In the genomic region with DNA sequence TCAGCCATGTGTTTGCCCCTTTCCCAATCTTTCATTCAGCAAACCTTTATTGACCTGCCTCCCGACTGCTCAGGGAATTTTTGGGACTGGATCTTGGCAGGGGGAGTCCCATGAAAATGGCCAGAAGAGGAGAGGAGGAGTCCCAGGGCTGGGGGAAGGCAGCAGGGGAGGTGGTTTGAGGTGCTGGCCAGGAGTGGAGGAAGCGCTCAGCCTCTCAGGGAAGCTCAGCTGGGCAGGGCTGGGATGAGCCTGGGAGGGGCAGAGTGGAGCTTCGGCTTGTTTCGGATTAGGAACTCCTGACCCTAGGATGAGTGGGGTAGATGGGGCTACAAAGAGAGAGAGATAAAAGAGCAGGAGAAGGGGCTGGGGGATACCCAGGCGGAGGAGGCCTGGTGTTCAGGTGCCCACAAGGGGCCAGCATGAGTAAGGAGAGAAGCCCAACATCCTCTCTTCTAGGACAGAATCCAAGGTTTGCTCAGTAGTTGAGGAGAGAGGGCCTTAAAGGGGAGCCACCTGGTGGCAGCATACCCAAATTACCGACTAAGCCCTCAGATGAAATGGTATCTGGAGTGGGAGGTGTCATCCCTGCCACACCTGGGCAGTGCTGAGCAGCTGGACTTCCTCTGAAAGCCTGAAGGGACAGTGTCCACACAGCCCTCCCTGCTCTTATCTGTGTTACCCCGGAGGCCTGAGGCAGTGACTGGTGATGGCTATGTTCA, we compare ENCODE assay signal across 8 cellular contexts.
DNase-seq lines count a peak whose midpoint lies in the region; ATAC-seq and TF ChIP-seq lines count a peak whose summit lies in the region.

No MANE protein-coding gene starts in this region.

- H3K36me3 ChIP-seq in adipocyte (ENCODE audit: control insufficient read depth, insufficient read depth, low read length, severe bottlenecking) (no peaks in the 10 kb centered on the region), liver (ENCODE audit: control insufficient read depth in 4 of 4, insufficient read depth in 3 of 4, low read depth in 1 of 4, low read length in 3 of 4) (no peaks in the 10 kb centered on the region)

- 76% methylated on average over 7 of the region's 7 CpGs for WGBS in liver

- H3K4me1 ChIP-seq in adipocyte (ENCODE audit: control insufficient read depth, insufficient read depth, low read length) = peaks cover 49% of the 10 kb centered on the region
- peaks cover 2 to 4% (median 3%) of the 10 kb centered on the region in 4 donors for H3K4me1 ChIP-seq in liver (ENCODE audit: control insufficient read depth in 4 of 4, insufficient read depth in 4 of 4, low read length in 3 of 4)

- no peak overlapping the region for H3K4me3 ChIP-seq in NB4 (ENCODE audit: low read depth, low read length)
- no peak overlapping the region for H3K4me3 ChIP-seq in adipocyte (ENCODE audit: low read length)
- no peak overlapping the region for H3K4me3 ChIP-seq in liver (ENCODE audit: low read depth in 1 of 3, low read length in 3 of 3)

- no peak for ATAC-seq in HG03175 (IDR thresholded peaks at IDR 0.05; ENCODE audit: unreplicated experiment)

- TF ChIP-seq CTCF in NB4 (IDR thresholded peaks at IDR 0.05; ENCODE audit: low read depth, low read length) = peak; percentile 57
- peak; percentile 56 for TF ChIP-seq CTCF in liver (IDR thresholded peaks at IDR 0.05; ENCODE audit: low read depth, low read length, missing input control)

- DNase-seq in stimulated activated CD4-positive, alpha-beta T cell treated with anti-CD3 and anti-CD28 coated beads, Interleukin-15, amount 100 ng/mL, for 24 hours = peak; percentile 44
- DNase-seq in stimulated activated CD4-positive, alpha-beta T cell treated with anti-CD3 and anti-CD28 coated beads, Interleukin-4, amount 100 ng/mL, for 4 hours = no peak
- peak; percentile 60 for DNase-seq in NB4 (ENCODE audit: low read depth)
- peak; percentile 64 for DNase-seq in adipocyte (ENCODE audit: low read depth)
- no peak for DNase-seq in T-helper 9 cell
- DNase-seq in foreskin melanocyte = no peak

- H3K9me3 ChIP-seq in adipocyte (ENCODE audit: control insufficient read depth, low read length) (no peaks in the 10 kb centered on the region), liver (ENCODE audit: control insufficient read depth in 4 of 4, low read length in 3 of 4) (no peaks in the 10 kb centered on the region)

- no peak overlapping the region for H3K27ac ChIP-seq in liver (ENCODE audit: low read depth in 1 of 2, low read length in 2 of 2)

- no peak for TF ChIP-seq POLR2A in NB4 (IDR thresholded peaks at IDR 0.05; ENCODE audit: extremely low read depth, insufficient read length)

- H3K9ac ChIP-seq in adipocyte (ENCODE audit: low read length) = no peak overlapping the region
- no peak overlapping the region for H3K9ac ChIP-seq in liver (ENCODE audit: low read depth in 1 of 2, low read length in 2 of 2)

- peaks cover 14% of the 10 kb centered on the region for H3K27me3 ChIP-seq in adipocyte (replicated peaks; ENCODE audit: control insufficient read depth, insufficient read depth, low read length)
- no peaks in the 10 kb centered on the region for H3K27me3 ChIP-seq in liver (ENCODE audit: control insufficient read depth in 4 of 4, insufficient read depth in 4 of 4, low read length in 3 of 4)

- TF ChIP-seq RAD21 in liver (IDR thresholded peaks at IDR 0.05) = peak; percentile 71 to 84

TF ChIP-seq in liver, 16 proteins besides CTCF, POLR2A, EP300 and RAD21:
- no peak for TF ChIP-seq EGR1 (IDR thresholded peaks at IDR 0.05; ENCODE audit: low read depth in 2 of 2)
- no peak for TF ChIP-seq FOXA1 (IDR thresholded peaks at IDR 0.05)
- TF ChIP-seq NR2F2 (IDR thresholded peaks at IDR 0.05) = no peak
- no peak for TF ChIP-seq YY1 (IDR thresholded peaks at IDR 0.05)
- no peak for TF ChIP-seq TAF1 (conservative IDR thresholded peaks at IDR 0.05)
- no peak for TF ChIP-seq JUND (IDR thresholded peaks at IDR 0.05)
- no peak for TF ChIP-seq FOXA2 (IDR thresholded peaks at IDR 0.05)
- TF ChIP-seq, protein P1, sequence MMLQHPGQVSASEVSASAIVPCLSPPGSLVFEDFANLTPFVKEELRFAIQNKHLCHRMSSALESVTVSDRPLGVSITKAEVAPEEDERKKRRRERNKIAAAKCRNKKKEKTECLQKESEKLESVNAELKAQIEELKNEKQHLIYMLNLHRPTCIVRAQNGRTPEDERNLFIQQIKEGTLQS (IDR thresholded peaks at IDR 0.05) = no peak
- TF ChIP-seq, protein P2, sequence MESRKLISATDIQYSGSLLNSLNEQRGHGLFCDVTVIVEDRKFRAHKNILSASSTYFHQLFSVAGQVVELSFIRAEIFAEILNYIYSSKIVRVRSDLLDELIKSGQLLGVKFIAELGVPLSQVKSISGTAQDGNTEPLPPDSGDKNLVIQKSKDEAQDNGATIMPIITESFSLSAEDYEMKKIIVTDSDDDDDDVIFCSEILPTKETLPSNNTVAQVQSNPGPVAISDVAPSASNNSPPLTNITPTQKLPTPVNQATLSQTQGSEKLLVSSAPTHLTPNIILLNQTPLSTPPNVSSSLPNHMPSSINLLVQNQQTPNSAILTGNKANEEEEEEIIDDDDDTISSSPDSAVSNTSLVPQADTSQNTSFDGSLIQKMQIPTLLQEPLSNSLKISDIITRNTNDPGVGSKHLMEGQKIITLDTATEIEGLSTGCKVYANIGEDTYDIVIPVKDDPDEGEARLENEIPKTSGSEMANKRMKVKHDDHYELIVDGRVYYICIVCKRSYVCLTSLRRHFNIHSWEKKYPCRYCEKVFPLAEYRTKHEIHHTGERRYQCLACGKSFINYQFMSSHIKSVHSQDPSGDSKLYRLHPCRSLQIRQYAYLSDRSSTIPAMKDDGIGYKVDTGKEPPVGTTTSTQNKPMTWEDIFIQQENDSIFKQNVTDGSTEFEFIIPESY (IDR thresholded peaks at IDR 0.05) = no peak
- TF ChIP-seq HNF4A (conservative IDR thresholded peaks at IDR 0.05) = no peak
- no peak for TF ChIP-seq HNF4G (IDR thresholded peaks at IDR 0.05)
- TF ChIP-seq, protein P3, sequence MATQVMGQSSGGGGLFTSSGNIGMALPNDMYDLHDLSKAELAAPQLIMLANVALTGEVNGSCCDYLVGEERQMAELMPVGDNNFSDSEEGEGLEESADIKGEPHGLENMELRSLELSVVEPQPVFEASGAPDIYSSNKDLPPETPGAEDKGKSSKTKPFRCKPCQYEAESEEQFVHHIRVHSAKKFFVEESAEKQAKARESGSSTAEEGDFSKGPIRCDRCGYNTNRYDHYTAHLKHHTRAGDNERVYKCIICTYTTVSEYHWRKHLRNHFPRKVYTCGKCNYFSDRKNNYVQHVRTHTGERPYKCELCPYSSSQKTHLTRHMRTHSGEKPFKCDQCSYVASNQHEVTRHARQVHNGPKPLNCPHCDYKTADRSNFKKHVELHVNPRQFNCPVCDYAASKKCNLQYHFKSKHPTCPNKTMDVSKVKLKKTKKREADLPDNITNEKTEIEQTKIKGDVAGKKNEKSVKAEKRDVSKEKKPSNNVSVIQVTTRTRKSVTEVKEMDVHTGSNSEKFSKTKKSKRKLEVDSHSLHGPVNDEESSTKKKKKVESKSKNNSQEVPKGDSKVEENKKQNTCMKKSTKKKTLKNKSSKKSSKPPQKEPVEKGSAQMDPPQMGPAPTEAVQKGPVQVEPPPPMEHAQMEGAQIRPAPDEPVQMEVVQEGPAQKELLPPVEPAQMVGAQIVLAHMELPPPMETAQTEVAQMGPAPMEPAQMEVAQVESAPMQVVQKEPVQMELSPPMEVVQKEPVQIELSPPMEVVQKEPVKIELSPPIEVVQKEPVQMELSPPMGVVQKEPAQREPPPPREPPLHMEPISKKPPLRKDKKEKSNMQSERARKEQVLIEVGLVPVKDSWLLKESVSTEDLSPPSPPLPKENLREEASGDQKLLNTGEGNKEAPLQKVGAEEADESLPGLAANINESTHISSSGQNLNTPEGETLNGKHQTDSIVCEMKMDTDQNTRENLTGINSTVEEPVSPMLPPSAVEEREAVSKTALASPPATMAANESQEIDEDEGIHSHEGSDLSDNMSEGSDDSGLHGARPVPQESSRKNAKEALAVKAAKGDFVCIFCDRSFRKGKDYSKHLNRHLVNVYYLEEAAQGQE (IDR thresholded peaks at IDR 0.05) = no peak
- no peak for TF ChIP-seq GABPA (IDR thresholded peaks at IDR 0.05 in 1 of 2, conservative IDR thresholded peaks at IDR 0.05 in 1 of 2)
- no peak for TF ChIP-seq SP1 (IDR thresholded peaks at IDR 0.05)
- TF ChIP-seq RXRA (IDR thresholded peaks at IDR 0.05) = no peak
- TF ChIP-seq, protein P4, sequence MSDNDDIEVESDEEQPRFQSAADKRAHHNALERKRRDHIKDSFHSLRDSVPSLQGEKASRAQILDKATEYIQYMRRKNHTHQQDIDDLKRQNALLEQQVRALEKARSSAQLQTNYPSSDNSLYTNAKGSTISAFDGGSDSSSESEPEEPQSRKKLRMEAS (IDR thresholded peaks at IDR 0.05) = no peak

Comparison
In these comparisons a context has a peak if more than half of its experiments do, and no peak if none do; other contexts are left out.
1. DNase-seq: peak in stimulated activated CD4-positive, alpha-beta T cell treated with anti-CD3 and anti-CD28 coated beads, Interleukin-15, amount 100 ng/mL, for 24 hours (single experiment), NB4 (single experiment) and adipocyte (single experiment); none in stimulated activated CD4-positive, alpha-beta T cell treated with anti-CD3 and anti-CD28 coated beads, Interleukin-4, amount 100 ng/mL, for 4 hours (0 of 2), T-helper 9 cell (single experiment) and foreskin melanocyte (single experiment).